ENCODE assay signal across 1 cellular context in genomic region chr6:46149066-46149465, GRCh38. TPM values are rescaled to one million over a fixed set of nuclear protein-coding genes. Genes with fewer than 3 reads are reported as not detected.
"Had no signal": no experiment of that assay in that cellular context is flagged by ENCODE, and none has a peak within 500 bp of the region (broad histone marks: within the 10 kb centered on the region; RNA-seq: fewer than 3 reads in every experiment).

No MANE protein-coding gene starts in this region.

RNA-seq across cellular contexts. Expression of gene ENPP5, which starts 21.7 kb away (rescaled TPM):
- total RNA-seq: NCI-H460 had no signal
